ENCODE assay signal across 17 cellular contexts in genomic region chr10:2679646-2680045, GRCh38.
DNase-seq lines count a peak whose midpoint lies in the region; ATAC-seq, FAIRE-seq and TF ChIP-seq lines count a peak whose summit lies in the region.
"Had no signal": no experiment of that assay in that cellular context is flagged by ENCODE, and none has a peak within 500 bp of the region (broad histone marks: within the 10 kb centered on the region; RNA-seq: fewer than 3 reads in every experiment).

No MANE protein-coding gene starts in this region.

- H3K4me3 ChIP-seq in kidney (ENCODE audit: low read length in 2 of 2) (no peak overlapping the region), upper lobe of left lung (no peak overlapping the region)
- H3K4me3 ChIP-seq: GM23248 had no signal

- in situ Hi-C loops in GM13976 (cut with MboI; ENCODE audit: low sequenced_read_pairs, unreplicated experiment) = no loop called here

- TF ChIP-seq CTCF in kidney (IDR thresholded peaks at IDR 0.05; ENCODE audit: borderline replicate concordance, extremely low read depth, insufficient read depth) (no peak), upper lobe of left lung (IDR thresholded peaks at IDR 0.05) (no peak), GM13976 (IDR thresholded peaks at IDR 0.05; ENCODE audit: borderline replicate concordance, control extremely low read depth, extremely low read depth, insufficient read depth, missing control alignments) (no peak)

- WGBS in upper lobe of left lung, 2 donors = 78 to 92% methylated on average over 4 to 12 of the region's 12 CpGs

- H3K27ac ChIP-seq in kidney (ENCODE audit: low read depth in 2 of 2, low read length in 2 of 2) = no peak overlapping the region
- H3K27ac ChIP-seq in upper lobe of left lung = no peak overlapping the region
- H3K27ac ChIP-seq: GM23248 had no signal

- no peak for FAIRE-seq in kidney (lab: Jason Lieb, UNC)
- FAIRE-seq: GM12891 had no signal

- no peaks in the 10 kb centered on the region for H3K9me3 ChIP-seq in kidney (ENCODE audit: control insufficient read depth in 1 of 2, low read length in 2 of 2)
- H3K9me3 ChIP-seq in upper lobe of left lung = no peaks in the 10 kb centered on the region

- TF ChIP-seq POLR2A in upper lobe of left lung (IDR thresholded peaks at IDR 0.05) = no peak

- H3K9ac ChIP-seq in kidney (ENCODE audit: low read length in 2 of 2) = no peak overlapping the region
- H3K9ac ChIP-seq: GM23248 had no signal

- no peaks in the 10 kb centered on the region for H3K4me1 ChIP-seq in kidney (ENCODE audit: control insufficient read depth in 1 of 2, insufficient read depth in 1 of 2, low read depth in 1 of 2, low read length in 2 of 2)
- no peaks in the 10 kb centered on the region for H3K4me1 ChIP-seq in upper lobe of left lung

- TF ChIP-seq EP300 in upper lobe of left lung (IDR thresholded peaks at IDR 0.05) = no peak

- H3K36me3 ChIP-seq in kidney (ENCODE audit: control insufficient read depth in 1 of 2, insufficient read depth in 2 of 2, low read length in 2 of 2) (no peaks in the 10 kb centered on the region), upper lobe of left lung (no peaks in the 10 kb centered on the region)

- no peaks in the 10 kb centered on the region for H3K27me3 ChIP-seq in upper lobe of left lung

- intact Hi-C loops in kidney (cut with DNase I) = no loop called here
- intact Hi-C loops in posterior vena cava (cut with DNase I) = no loop called here

- DNase-seq in kidney = peak; percentile 59
- peak; percentile 66 for DNase-seq in posterior vena cava (ENCODE audit: low spot score)
- DNase-seq in upper lobe of left lung = peak in 1 of 2 donors; percentile 52
- no peak for DNase-seq in GM13976 (ENCODE audit: low spot score)
- no peak for DNase-seq in NOMO-1 treated with dmso at 0.1 percent for 144 hours (lab: John Stamatoyannopoulos, UW; ENCODE audit: unreplicated experiment)
- DNase-seq: C1 segment of cervical spinal cord; Calu3; CD4-positive, alpha-beta memory T cell; COR-L47; DMS53; DMS79 treated with DMSO at 0.1 percent for 48 hours; GF-D8; GM23248; H9 had no signal

- ATAC-seq in upper lobe of left lung (ENCODE audit: low FRiP score in 2 of 2) (peak; percentile 23), GM21619 (IDR thresholded peaks at IDR 0.05; ENCODE audit: unreplicated experiment) (no peak)
- ATAC-seq: HCT116 had no signal

Comparison
In these comparisons a context has a peak if more than half of its experiments do, and no peak if none do; other contexts are left out.
1. DNase-seq: peak in kidney (single experiment) and posterior vena cava (single experiment); none in GM13976 (single experiment) and NOMO-1 treated with dmso at 0.1 percent for 144 hours (single experiment).